In genomic region chr5:123448743-123449142, GRCh38 we compare ENCODE assay signal across 28 cellular contexts.
"Had no signal": no experiment of that assay in that cellular context is flagged by ENCODE, and none has a peak within 500 bp of the region (broad histone marks: within the 10 kb centered on the region; RNA-seq: fewer than 3 reads in every experiment).

No MANE protein-coding gene starts in this region.

- H3K4me1 ChIP-seq: ascending aorta, colonic mucosa, testis, uterus had no signal

- DNase-seq: activated CD4-positive, alpha-beta T cell treated with anti-CD3 and anti-CD28 coated beads, Interleukin-2, amount 50 U/mL, for 48 hours; activated CD8-positive, alpha-beta memory T cell treated with anti-CD3 and anti-CD28 coated beads, Interleukin-2, amount 50 U/mL, for 48 hours; activated gamma-delta T cell treated with Interleukin-2 at 50 U/mL for 16 hours; activated T-cell treated with anti-CD3 and anti-CD28 coated beads, Interleukin-2, amount 50 U/mL, for 48 hours; adrenal gland; colonic mucosa; dorsolateral prefrontal cortex; effector memory CD8-positive, alpha-beta T cell; esophagus squamous epithelium; head of caudate nucleus; hypothalamus; left ventricle myocardium superior; nephron progenitor cell; occipital lobe; posterior cingulate gyrus; right lobe of liver; stimulated activated CD4-positive, alpha-beta T cell treated with anti-CD3 and anti-CD28 coated beads, Interleukin-1b, Interleukin-23, amount 100 ng/mL, for 48 hours; T-cell; T-helper 9 cell; testis; trophoblast cell; uterus had no signal

- ATAC-seq: effector memory CD8-positive, alpha-beta T cell; gastroesophageal sphincter; left ventricle myocardium superior; T-cell; WTC11 had no signal

- H3K36me3 Mint-ChIP-seq: activated naive CD8-positive, alpha-beta T cell; T-cell; WTC11 had no signal

- H3K27ac Mint-ChIP-seq: effector memory CD8-positive, alpha-beta T cell; nephron progenitor cell; T-cell; WTC11 had no signal

- H3K9me3 Mint-ChIP-seq: central memory CD8-positive, alpha-beta T cell; effector memory CD8-positive, alpha-beta T cell; nephron progenitor cell; T-cell; WTC11 had no signal

- H3K36me3 ChIP-seq: adrenal gland, ascending aorta, colonic mucosa, esophagus squamous epithelium, gastroesophageal sphincter, right lobe of liver, uterus had no signal

- H3K27ac ChIP-seq: adrenal gland, ascending aorta, colonic mucosa, dorsolateral prefrontal cortex, esophagus squamous epithelium, gastroesophageal sphincter, right lobe of liver, skin epidermis, testis, uterus had no signal

- H3K4me3 Mint-ChIP-seq: activated naive CD8-positive, alpha-beta T cell; central memory CD8-positive, alpha-beta T cell; effector memory CD8-positive, alpha-beta T cell; nephron progenitor cell; T-cell; WTC11 had no signal

- H3K4me3 ChIP-seq: adrenal gland, ascending aorta, colonic mucosa, dorsolateral prefrontal cortex, esophagus squamous epithelium, gastroesophageal sphincter, right lobe of liver, skin epidermis, testis, uterus had no signal

- H3K9me3 ChIP-seq: adrenal gland, ascending aorta, colonic mucosa, esophagus squamous epithelium, gastroesophageal sphincter, right lobe of liver, testis, uterus had no signal

- H3K27me3 ChIP-seq: adrenal gland, ascending aorta, colonic mucosa, esophagus squamous epithelium, gastroesophageal sphincter, right lobe of liver, testis, uterus had no signal

- H3K4me1 Mint-ChIP-seq: central memory CD8-positive, alpha-beta T cell had no signal
